ENCODE assay signal across 18 cellular contexts in the genomic region with DNA sequence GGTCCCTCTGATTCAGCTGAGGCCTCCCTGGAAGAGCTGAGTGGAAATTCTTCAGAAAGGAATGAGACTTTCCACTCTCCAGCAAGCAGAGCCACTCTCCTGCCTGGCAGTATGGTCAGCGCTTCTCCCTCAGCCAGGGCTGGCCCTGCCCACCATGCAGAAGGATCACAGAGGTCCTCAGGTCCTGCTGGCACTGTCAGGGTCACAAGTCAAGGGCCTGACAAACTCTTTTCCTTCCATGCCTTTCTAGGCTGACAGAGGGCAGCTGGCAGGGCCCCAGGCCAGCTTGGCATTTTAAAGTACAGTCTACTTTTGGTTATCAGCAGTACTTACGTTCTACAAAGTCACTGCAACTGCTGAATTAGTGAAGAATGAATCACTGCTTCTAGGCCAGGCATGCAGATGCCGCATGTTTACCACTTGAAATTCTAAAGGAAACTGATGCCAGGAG.
DNase-seq lines count a peak whose midpoint lies in the region; ATAC-seq and TF ChIP-seq lines count a peak whose summit lies in the region.
"Had no signal": no experiment of that assay in that cellular context is flagged by ENCODE, and none has a peak within 500 bp of the region (broad histone marks: within the 10 kb centered on the region; RNA-seq: fewer than 3 reads in every experiment).

No MANE protein-coding gene starts in this region.

- no peak overlapping the region for H3K4me3 ChIP-seq in lower lobe of right lung
- H3K4me3 ChIP-seq in upper lobe of right lung, result no peak overlapping the region
- H3K4me3 ChIP-seq in BE2C (ENCODE audit: low read depth, low read length), result no peak overlapping the region
- H3K4me3 ChIP-seq in tibial artery, result no peak overlapping the region
- H3K4me3 ChIP-seq: spleen, suprapubic skin had no signal

- peak; percentile 47 to 48 for ATAC-seq in lower lobe of right lung
- ATAC-seq in upper lobe of right lung, result peak; percentile 72
- no peak for ATAC-seq in HG02938 (IDR thresholded peaks at IDR 0.05; ENCODE audit: unreplicated experiment)
- ATAC-seq: activated T-helper 17 cell treated with anti-CD3 and anti-CD28 coated beads, Interleukin-2, amount 50 U/mL, for 72 hours had no signal

- H3K4me1 ChIP-seq in lower lobe of right lung (no peaks in the 10 kb centered on the region), upper lobe of right lung (no peaks in the 10 kb centered on the region), BE2C (no peaks in the 10 kb centered on the region), tibial artery (peaks cover 0 to 11% (median 0%) of the 10 kb centered on the region in 4 donors)
- H3K4me1 ChIP-seq: suprapubic skin had no signal

- H3K9me3 Mint-ChIP-seq in activated CD4-positive, alpha-beta T cell treated with anti-CD3 and anti-CD28 coated beads, Interleukin-2, amount 10 ng/mL, durations not matched to agents 24 days and 14 days, result peaks cover 8% of the 10 kb centered on the region
- peaks cover 5% of the 10 kb centered on the region for H3K9me3 Mint-ChIP-seq in chondrocyte (ENCODE audit: low read depth)
- H3K9me3 Mint-ChIP-seq: activated T-helper 17 cell treated with anti-CD3 and anti-CD28 coated beads, Interleukin-2, amount 50 U/mL, for 72 hours had no signal

- H3K27ac Mint-ChIP-seq in activated CD4-positive, alpha-beta T cell treated with anti-CD3 and anti-CD28 coated beads, Interleukin-2, amount 10 ng/mL, durations not matched to agents 24 days and 14 days, result peak overlapping the region; percentile 64
- H3K27ac Mint-ChIP-seq in chondrocyte (ENCODE audit: unreplicated experiment), result peak overlapping the region; percentile 89
- H3K27ac Mint-ChIP-seq: activated CD4-positive, alpha-beta T cell treated with anti-CD3 and anti-CD28 coated beads, Interleukin-2, amount 10 ng/mL, durations not matched to agents 7 days and 5 days; activated T-helper 17 cell treated with anti-CD3 and anti-CD28 coated beads, Interleukin-2, amount 50 U/mL, for 72 hours had no signal

- H3K27ac ChIP-seq in lower lobe of right lung (no peak overlapping the region), upper lobe of right lung (no peak overlapping the region), tibial artery (peak overlapping the region in 1 of 2 donors; percentile 19)
- H3K27ac ChIP-seq: 22Rv1, RWPE1, spleen, suprapubic skin had no signal

- H3K4me3 Mint-ChIP-seq in activated CD4-positive, alpha-beta T cell treated with anti-CD3 and anti-CD28 coated beads, Interleukin-2, amount 10 ng/mL, durations not matched to agents 24 days and 14 days, result no peak overlapping the region
- peak overlapping the region; percentile 18 for H3K4me3 Mint-ChIP-seq in chondrocyte (ENCODE audit: unreplicated experiment)
- H3K4me3 Mint-ChIP-seq: activated CD4-positive, alpha-beta T cell treated with anti-CD3 and anti-CD28 coated beads, Interleukin-2, amount 10 ng/mL, durations not matched to agents 7 days and 5 days; activated T-helper 17 cell treated with anti-CD3 and anti-CD28 coated beads, Interleukin-2, amount 50 U/mL, for 72 hours had no signal

- no peaks in the 10 kb centered on the region for H3K36me3 Mint-ChIP-seq in activated CD4-positive, alpha-beta T cell treated with anti-CD3 and anti-CD28 coated beads, Interleukin-2, amount 10 ng/mL, durations not matched to agents 24 days and 14 days (ENCODE audit: low read depth)
- H3K36me3 Mint-ChIP-seq in chondrocyte (ENCODE audit: low read depth), result peaks cover 2% of the 10 kb centered on the region

- TF ChIP-seq CTCF in chondrocyte (IDR thresholded peaks at IDR 0.05) (no peak), lower lobe of right lung (IDR thresholded peaks at IDR 0.05) (no peak), upper lobe of right lung (IDR thresholded peaks at IDR 0.05) (no peak), BE2C (IDR thresholded peaks at IDR 0.05; ENCODE audit: low read depth, low read length) (no peak), tibial artery (IDR thresholded peaks at IDR 0.05) (no peak)

- DNase-seq in activated CD4-positive, alpha-beta T cell treated with anti-CD3 and anti-CD28 coated beads, Interleukin-2, amount 10 ng/mL, durations not matched to agents 24 days and 14 days, result no peak
- no peak for DNase-seq in activated CD4-positive, alpha-beta T cell treated with anti-CD3 and anti-CD28 coated beads, Interleukin-2, amount 50 U/mL, for 1 hour
- DNase-seq in chondrocyte (ENCODE audit: low spot score) (no peak), lower lobe of right lung (no peak), upper lobe of right lung (no peak), BE2C (no peak), tibial artery (no peak)
- DNase-seq: activated CD4-positive, alpha-beta T cell treated with anti-CD3 and anti-CD28 coated beads, Interleukin-2, amount 10 ng/mL, durations not matched to agents 7 days and 5 days; glutamatergic neuron; KG1; NCI-H774; spleen; T-helper 2 cell had no signal

- H3K9me3 ChIP-seq in lower lobe of right lung, result no peaks in the 10 kb centered on the region
- H3K9me3 ChIP-seq in upper lobe of right lung, result no peaks in the 10 kb centered on the region
- peaks cover 3% of the 10 kb centered on the region for H3K9me3 ChIP-seq in BE2C
- H3K9me3 ChIP-seq in tibial artery, result no peaks in the 10 kb centered on the region
- H3K9me3 ChIP-seq: spleen, suprapubic skin had no signal

- H3K27me3 ChIP-seq in lower lobe of right lung (ENCODE audit: low read depth), result no peaks in the 10 kb centered on the region
- H3K27me3 ChIP-seq in upper lobe of right lung, result no peaks in the 10 kb centered on the region
- H3K27me3 ChIP-seq in BE2C, result no peaks in the 10 kb centered on the region
- H3K27me3 ChIP-seq in tibial artery, result no peaks in the 10 kb centered on the region
- H3K27me3 ChIP-seq: spleen, suprapubic skin had no signal

- intact Hi-C loops in activated CD4-positive, alpha-beta T cell treated with anti-CD3 and anti-CD28 coated beads, Interleukin-2, amount 10 ng/mL, durations not matched to agents 24 days and 14 days (cut with micrococcal nuclease), result no loop called here
- intact Hi-C loops in lower lobe of right lung (cut with DNase I) (no loop called here), upper lobe of right lung (cut with DNase I) (no loop called here), tibial artery (cut with DNase I; ENCODE audit: low total_unique reads) (no loop called here)

- H3K36me3 ChIP-seq in lower lobe of right lung (no peaks in the 10 kb centered on the region), upper lobe of right lung (no peaks in the 10 kb centered on the region), BE2C (no peaks in the 10 kb centered on the region), tibial artery (no peaks in the 10 kb centered on the region)
- H3K36me3 ChIP-seq: spleen, suprapubic skin had no signal

- no peaks in the 10 kb centered on the region for H3K4me1 Mint-ChIP-seq in activated CD4-positive, alpha-beta T cell treated with anti-CD3 and anti-CD28 coated beads, Interleukin-2, amount 10 ng/mL, durations not matched to agents 24 days and 14 days
- H3K4me1 Mint-ChIP-seq in chondrocyte (ENCODE audit: low read depth), result peaks cover 36% of the 10 kb centered on the region
- H3K4me1 Mint-ChIP-seq: activated CD4-positive, alpha-beta T cell treated with anti-CD3 and anti-CD28 coated beads, Interleukin-2, amount 10 ng/mL, durations not matched to agents 7 days and 5 days; activated T-helper 17 cell treated with anti-CD3 and anti-CD28 coated beads, Interleukin-2, amount 50 U/mL, for 72 hours had no signal

- H3K27me3 Mint-ChIP-seq in activated CD4-positive, alpha-beta T cell treated with anti-CD3 and anti-CD28 coated beads, Interleukin-2, amount 10 ng/mL, durations not matched to agents 24 days and 14 days, result peaks cover 4% of the 10 kb centered on the region
- H3K27me3 Mint-ChIP-seq in chondrocyte (ENCODE audit: low read depth), result no peaks in the 10 kb centered on the region
- H3K27me3 Mint-ChIP-seq: activated T-helper 17 cell treated with anti-CD3 and anti-CD28 coated beads, Interleukin-2, amount 50 U/mL, for 72 hours had no signal
